In the genomic region with DNA sequence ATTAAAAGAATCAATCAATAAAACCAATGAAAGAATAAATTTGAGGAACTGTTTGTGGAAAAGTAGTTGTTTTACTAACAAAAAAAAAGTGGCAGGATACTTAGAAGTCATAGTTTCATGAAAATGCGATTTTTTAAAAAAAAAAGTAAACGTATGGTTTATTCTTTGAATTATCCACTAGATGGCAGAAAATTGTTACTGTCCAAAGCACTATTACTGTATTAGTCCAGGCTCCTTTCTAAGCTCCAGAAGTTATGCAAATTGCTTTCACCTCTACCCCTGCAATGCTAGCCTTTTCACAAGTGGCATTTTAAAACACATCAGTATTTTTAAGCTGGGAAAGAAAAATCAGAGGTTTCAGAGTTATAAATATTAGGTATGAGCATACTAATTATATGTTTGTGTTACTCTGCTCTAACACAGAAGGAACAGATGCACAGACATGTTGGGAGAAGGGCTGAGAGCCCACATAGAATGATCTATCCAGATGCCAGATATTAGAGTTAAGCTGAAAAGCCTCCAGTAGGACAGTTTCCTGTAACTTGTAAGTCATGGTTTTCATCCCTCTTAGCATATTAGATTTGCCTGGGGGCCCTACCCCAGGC, we compare ENCODE assay signal across 8 cellular contexts.
A peak's percentile ranks its signal among the peaks of the same experiment; 100 is the strongest.
DNase-seq lines count a peak whose midpoint lies in the region; ATAC-seq and TF ChIP-seq lines count a peak whose summit lies in the region.

No MANE protein-coding gene starts in this region.

- H3K27me3 Mint-ChIP-seq in activated T-cell treated with anti-CD3 and anti-CD28 coated beads, Interleukin-2, amount 50 U/mL, for 4 hours (ENCODE audit: low read depth), result peaks cover 5% of the 10 kb centered on the region

- ATAC-seq in activated T-cell treated with anti-CD3 and anti-CD28 coated beads, Interleukin-2, amount 50 U/mL, for 4 hours, result peak; percentile 46 to 52
- peak; percentile 52 for ATAC-seq in esophagus mucosa

- no peaks in the 10 kb centered on the region for H3K4me1 ChIP-seq in Peyer's patch

- no peak for DNase-seq in activated T-cell treated with anti-CD3 and anti-CD28 coated beads, Interleukin-2, amount 50 U/mL, for 4 hours
- DNase-seq in activated T-cell treated with anti-CD3 and anti-CD28 coated beads for 4 hours (no peak), H4 (ENCODE audit: low spot score) (peak; percentile 26), KBM-7 (peak; percentile 34), Peyer's patch (no peak), pons (ENCODE audit: low spot score) (peak; percentile 49), substantia nigra (lab: John Stamatoyannopoulos, UW) (no peak)

- TF ChIP-seq CTCF in Peyer's patch (IDR thresholded peaks at IDR 0.05), result peak in 4 of 6 experiments; percentile 32 to 38 (median 35)

- no peaks in the 10 kb centered on the region for H3K4me1 Mint-ChIP-seq in activated T-cell treated with anti-CD3 and anti-CD28 coated beads, Interleukin-2, amount 50 U/mL, for 4 hours (ENCODE audit: low read depth)

- H3K36me3 ChIP-seq in Peyer's patch, result no peaks in the 10 kb centered on the region

- H3K9me3 ChIP-seq in Peyer's patch, result no peaks in the 10 kb centered on the region

- no peak overlapping the region for H3K4me3 ChIP-seq in Peyer's patch

- H3K27ac ChIP-seq in Peyer's patch (no peak overlapping the region), substantia nigra (ENCODE audit: low read depth, low read length, poor library complexity, severe bottlenecking) (no peak overlapping the region)

- in situ Hi-C loops in KBM-7 (cut with MboI; ENCODE audit: low pct_unique_long_range_greater_than_20kb, low sequenced_read_pairs), result loop anchor here (25.0 kb wide), 1 partner anchor 435 kb away; no protein-coding TSS in a partner anchor

- no peaks in the 10 kb centered on the region for H3K9me3 Mint-ChIP-seq in activated T-cell treated with anti-CD3 and anti-CD28 coated beads, Interleukin-2, amount 50 U/mL, for 4 hours

- no peak for TF ChIP-seq POLR2A in Peyer's patch (IDR thresholded peaks at IDR 0.05)

- H3K4me3 Mint-ChIP-seq in activated T-cell treated with anti-CD3 and anti-CD28 coated beads, Interleukin-2, amount 50 U/mL, for 4 hours, result no peak overlapping the region

- no peaks in the 10 kb centered on the region for H3K27me3 ChIP-seq in Peyer's patch

- no peaks in the 10 kb centered on the region for H3K36me3 Mint-ChIP-seq in activated T-cell treated with anti-CD3 and anti-CD28 coated beads, Interleukin-2, amount 50 U/mL, for 4 hours (ENCODE audit: insufficient read depth)

Comparison
In these comparisons a context has a peak if more than half of its experiments do, and no peak if none do; other contexts are left out.
1. DNase-seq: peak in H4 (single experiment), KBM-7 (single experiment) and pons (single experiment); none in activated T-cell treated with anti-CD3 and anti-CD28 coated beads, Interleukin-2, amount 50 U/mL, for 4 hours (single experiment), activated T-cell treated with anti-CD3 and anti-CD28 coated beads for 4 hours (single experiment), Peyer's patch (0 of 3) and substantia nigra (0 of 49).